2 cellular contexts compared by ENCODE assay signal in the genomic region with DNA sequence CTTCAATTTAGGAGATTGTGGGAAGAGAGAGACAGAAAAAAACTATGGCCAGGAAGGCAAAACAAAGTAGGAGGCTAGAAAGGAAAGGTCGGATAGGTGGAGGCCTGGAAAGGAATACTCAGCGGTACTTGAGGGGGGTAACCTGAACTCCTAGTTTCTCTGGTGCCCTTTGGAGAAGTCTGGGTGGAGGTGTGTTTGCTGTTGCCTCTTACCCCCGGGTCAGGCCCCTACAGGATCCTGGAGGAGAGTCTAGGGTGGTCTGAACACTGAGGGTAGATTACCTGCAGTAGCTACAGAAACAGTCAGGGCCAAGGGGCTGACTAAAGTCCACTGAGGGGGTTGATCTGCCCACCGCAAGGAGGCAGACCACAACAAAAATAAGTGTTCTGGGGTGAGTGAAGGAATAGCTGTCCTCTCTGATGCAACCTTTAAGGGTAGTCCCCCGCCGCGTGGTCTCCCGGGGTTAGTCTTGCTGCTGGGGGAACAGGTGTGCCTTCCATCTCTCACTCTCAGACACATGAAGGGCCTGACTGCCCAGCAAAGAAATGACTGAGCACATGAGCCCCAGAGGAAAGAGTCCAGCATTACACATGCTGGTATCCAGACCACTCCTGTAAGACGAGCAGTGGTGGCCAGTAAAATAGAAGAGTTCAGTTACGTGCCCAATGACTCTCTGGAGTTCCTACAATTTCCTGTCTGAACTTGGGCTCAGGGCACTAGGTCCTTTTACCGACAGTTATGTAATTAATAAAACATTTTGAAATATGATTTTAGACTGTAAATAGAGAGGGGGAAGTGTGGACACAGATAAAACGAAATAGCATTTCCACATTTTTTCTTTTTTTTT.
TF ChIP-seq lines count a peak whose summit lies in the region.

No MANE protein-coding gene starts in this region.

TF ChIP-seq in SK-N-SH treated with all-trans-retinoic acid at 6 μM for 48 hours, 23 proteins besides CTCF, POLR2A, EP300 and RAD21 (continued from another document):
- TF ChIP-seq, protein P1, sequence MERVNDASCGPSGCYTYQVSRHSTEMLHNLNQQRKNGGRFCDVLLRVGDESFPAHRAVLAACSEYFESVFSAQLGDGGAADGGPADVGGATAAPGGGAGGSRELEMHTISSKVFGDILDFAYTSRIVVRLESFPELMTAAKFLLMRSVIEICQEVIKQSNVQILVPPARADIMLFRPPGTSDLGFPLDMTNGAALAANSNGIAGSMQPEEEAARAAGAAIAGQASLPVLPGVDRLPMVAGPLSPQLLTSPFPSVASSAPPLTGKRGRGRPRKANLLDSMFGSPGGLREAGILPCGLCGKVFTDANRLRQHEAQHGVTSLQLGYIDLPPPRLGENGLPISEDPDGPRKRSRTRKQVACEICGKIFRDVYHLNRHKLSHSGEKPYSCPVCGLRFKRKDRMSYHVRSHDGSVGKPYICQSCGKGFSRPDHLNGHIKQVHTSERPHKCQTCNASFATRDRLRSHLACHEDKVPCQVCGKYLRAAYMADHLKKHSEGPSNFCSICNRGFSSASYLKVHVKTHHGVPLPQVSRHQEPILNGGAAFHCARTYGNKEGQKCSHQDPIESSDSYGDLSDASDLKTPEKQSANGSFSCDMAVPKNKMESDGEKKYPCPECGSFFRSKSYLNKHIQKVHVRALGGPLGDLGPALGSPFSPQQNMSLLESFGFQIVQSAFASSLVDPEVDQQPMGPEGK (CRISPR knock-in tag; IDR thresholded peaks at IDR 0.05; ENCODE audit: borderline replicate concordance), result no peak
- TF ChIP-seq ZNF8 (CRISPR knock-in tag; IDR thresholded peaks at IDR 0.05) (no peak), ISL1 (CRISPR knock-in tag; IDR thresholded peaks at IDR 0.05) (no peak), PPARA (CRISPR knock-in tag; IDR thresholded peaks at IDR 0.05; ENCODE audit: borderline replicate concordance) (no peak), GLIS3 (CRISPR knock-in tag; IDR thresholded peaks at IDR 0.05) (no peak), BACH2 (CRISPR knock-in tag; IDR thresholded peaks at IDR 0.05; ENCODE audit: borderline replicate concordance) (no peak), ZFP3 (CRISPR knock-in tag; IDR thresholded peaks at IDR 0.05) (no peak), SNAI2 (CRISPR knock-in tag; IDR thresholded peaks at IDR 0.05) (no peak), CSDC2 (CRISPR knock-in tag; IDR thresholded peaks at IDR 0.05) (no peak), RARB (CRISPR knock-in tag; IDR thresholded peaks at IDR 0.05) (no peak), ESRRG (CRISPR knock-in tag; IDR thresholded peaks at IDR 0.05) (no peak)
- TF ChIP-seq, protein P2, sequence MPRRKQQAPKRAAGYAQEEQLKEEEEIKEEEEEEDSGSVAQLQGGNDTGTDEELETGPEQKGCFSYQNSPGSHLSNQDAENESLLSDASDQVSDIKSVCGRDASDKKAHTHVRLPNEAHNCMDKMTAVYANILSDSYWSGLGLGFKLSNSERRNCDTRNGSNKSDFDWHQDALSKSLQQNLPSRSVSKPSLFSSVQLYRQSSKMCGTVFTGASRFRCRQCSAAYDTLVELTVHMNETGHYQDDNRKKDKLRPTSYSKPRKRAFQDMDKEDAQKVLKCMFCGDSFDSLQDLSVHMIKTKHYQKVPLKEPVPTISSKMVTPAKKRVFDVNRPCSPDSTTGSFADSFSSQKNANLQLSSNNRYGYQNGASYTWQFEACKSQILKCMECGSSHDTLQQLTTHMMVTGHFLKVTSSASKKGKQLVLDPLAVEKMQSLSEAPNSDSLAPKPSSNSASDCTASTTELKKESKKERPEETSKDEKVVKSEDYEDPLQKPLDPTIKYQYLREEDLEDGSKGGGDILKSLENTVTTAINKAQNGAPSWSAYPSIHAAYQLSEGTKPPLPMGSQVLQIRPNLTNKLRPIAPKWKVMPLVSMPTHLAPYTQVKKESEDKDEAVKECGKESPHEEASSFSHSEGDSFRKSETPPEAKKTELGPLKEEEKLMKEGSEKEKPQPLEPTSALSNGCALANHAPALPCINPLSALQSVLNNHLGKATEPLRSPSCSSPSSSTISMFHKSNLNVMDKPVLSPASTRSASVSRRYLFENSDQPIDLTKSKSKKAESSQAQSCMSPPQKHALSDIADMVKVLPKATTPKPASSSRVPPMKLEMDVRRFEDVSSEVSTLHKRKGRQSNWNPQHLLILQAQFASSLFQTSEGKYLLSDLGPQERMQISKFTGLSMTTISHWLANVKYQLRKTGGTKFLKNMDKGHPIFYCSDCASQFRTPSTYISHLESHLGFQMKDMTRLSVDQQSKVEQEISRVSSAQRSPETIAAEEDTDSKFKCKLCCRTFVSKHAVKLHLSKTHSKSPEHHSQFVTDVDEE (CRISPR knock-in tag; IDR thresholded peaks at IDR 0.05), result no peak
- TF ChIP-seq, protein P3, sequence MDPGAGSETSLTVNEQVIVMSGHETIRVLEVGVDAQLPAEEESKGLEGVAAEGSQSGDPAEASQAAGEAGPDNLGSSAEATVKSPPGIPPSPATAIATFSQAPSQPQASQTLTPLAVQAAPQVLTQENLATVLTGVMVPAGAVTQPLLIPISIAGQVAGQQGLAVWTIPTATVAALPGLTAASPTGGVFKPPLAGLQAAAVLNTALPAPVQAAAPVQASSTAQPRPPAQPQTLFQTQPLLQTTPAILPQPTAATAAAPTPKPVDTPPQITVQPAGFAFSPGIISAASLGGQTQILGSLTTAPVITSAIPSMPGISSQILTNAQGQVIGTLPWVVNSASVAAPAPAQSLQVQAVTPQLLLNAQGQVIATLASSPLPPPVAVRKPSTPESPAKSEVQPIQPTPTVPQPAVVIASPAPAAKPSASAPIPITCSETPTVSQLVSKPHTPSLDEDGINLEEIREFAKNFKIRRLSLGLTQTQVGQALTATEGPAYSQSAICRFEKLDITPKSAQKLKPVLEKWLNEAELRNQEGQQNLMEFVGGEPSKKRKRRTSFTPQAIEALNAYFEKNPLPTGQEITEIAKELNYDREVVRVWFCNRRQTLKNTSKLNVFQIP (CRISPR knock-in tag; IDR thresholded peaks at IDR 0.05; ENCODE audit: borderline replicate concordance, low read depth), result no peak
- TF ChIP-seq, protein P4, sequence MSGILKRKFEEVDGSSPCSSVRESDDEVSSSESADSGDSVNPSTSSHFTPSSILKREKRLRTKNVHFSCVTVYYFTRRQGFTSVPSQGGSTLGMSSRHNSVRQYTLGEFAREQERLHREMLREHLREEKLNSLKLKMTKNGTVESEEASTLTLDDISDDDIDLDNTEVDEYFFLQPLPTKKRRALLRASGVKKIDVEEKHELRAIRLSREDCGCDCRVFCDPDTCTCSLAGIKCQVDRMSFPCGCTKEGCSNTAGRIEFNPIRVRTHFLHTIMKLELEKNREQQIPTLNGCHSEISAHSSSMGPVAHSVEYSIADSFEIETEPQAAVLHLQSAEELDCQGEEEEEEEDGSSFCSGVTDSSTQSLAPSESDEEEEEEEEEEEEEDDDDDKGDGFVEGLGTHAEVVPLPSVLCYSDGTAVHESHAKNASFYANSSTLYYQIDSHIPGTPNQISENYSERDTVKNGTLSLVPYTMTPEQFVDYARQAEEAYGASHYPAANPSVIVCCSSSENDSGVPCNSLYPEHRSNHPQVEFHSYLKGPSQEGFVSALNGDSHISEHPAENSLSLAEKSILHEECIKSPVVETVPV (CRISPR knock-in tag; IDR thresholded peaks at IDR 0.05), result no peak

TF ChIP-seq in SK-N-SH, 30 proteins besides CTCF, POLR2A, EP300 and RAD21 (continued from another document):
- TF ChIP-seq, protein P5, sequence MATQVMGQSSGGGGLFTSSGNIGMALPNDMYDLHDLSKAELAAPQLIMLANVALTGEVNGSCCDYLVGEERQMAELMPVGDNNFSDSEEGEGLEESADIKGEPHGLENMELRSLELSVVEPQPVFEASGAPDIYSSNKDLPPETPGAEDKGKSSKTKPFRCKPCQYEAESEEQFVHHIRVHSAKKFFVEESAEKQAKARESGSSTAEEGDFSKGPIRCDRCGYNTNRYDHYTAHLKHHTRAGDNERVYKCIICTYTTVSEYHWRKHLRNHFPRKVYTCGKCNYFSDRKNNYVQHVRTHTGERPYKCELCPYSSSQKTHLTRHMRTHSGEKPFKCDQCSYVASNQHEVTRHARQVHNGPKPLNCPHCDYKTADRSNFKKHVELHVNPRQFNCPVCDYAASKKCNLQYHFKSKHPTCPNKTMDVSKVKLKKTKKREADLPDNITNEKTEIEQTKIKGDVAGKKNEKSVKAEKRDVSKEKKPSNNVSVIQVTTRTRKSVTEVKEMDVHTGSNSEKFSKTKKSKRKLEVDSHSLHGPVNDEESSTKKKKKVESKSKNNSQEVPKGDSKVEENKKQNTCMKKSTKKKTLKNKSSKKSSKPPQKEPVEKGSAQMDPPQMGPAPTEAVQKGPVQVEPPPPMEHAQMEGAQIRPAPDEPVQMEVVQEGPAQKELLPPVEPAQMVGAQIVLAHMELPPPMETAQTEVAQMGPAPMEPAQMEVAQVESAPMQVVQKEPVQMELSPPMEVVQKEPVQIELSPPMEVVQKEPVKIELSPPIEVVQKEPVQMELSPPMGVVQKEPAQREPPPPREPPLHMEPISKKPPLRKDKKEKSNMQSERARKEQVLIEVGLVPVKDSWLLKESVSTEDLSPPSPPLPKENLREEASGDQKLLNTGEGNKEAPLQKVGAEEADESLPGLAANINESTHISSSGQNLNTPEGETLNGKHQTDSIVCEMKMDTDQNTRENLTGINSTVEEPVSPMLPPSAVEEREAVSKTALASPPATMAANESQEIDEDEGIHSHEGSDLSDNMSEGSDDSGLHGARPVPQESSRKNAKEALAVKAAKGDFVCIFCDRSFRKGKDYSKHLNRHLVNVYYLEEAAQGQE (IDR thresholded peaks at IDR 0.05; ENCODE audit: low read depth, low read length), result no peak
- TF ChIP-seq RFX5 (IDR thresholded peaks at IDR 0.05; ENCODE audit: low read length) (no peak), FOSL2 (IDR thresholded peaks at IDR 0.05; ENCODE audit: borderline replicate concordance, low read depth) (no peak), ELF1 (IDR thresholded peaks at IDR 0.05) (no peak), NRF1 (IDR thresholded peaks at IDR 0.05; ENCODE audit: low read depth, low read length) (no peak), EZH2phosphoT487 (IDR thresholded peaks at IDR 0.05; ENCODE audit: borderline replicate concordance, low read depth) (no peak), RXRA (IDR thresholded peaks at IDR 0.05; ENCODE audit: borderline replicate concordance, low read depth) (no peak), CHD2 (IDR thresholded peaks at IDR 0.05; ENCODE audit: low read length, partially characterized antibody) (no peak), FOXM1 (IDR thresholded peaks at IDR 0.05; ENCODE audit: low read depth) (no peak), SIN3A (IDR thresholded peaks at IDR 0.05; ENCODE audit: borderline replicate concordance, low read depth, low read length) (no peak)
TF ChIP-seq in SK-N-SH: peak in this region for 0.
